Comparison of ENCODE assay signal across 8 cellular contexts in genomic region chr7:37198906-37199485, GRCh38.
DNase-seq lines count a peak whose midpoint lies in the region; ATAC-seq lines count a peak whose summit lies in the region.

No MANE protein-coding gene starts in this region.

- peak; percentile 49 for DNase-seq in CMK (ENCODE audit: low read depth)
- peak; percentile 63 to 86 for DNase-seq in HAP-1 (ENCODE audit: low spot score in 2 of 2)
- DNase-seq in NCI-H2171 (lab: John Stamatoyannopoulos, UW), result peak; percentile 72
- DNase-seq in activated CD4-positive, CD25-positive, alpha-beta regulatory T cell treated with anti-CD3 and anti-CD28 coated beads, Interleukin-2, amount 50 U/mL, for 72 hours, result peak; percentile 69
- DNase-seq in central memory CD4-positive, alpha-beta T cell, result peak; percentile 51
- peak; percentile 70 for DNase-seq in kidney tubule cell (ENCODE audit: low spot score)
- DNase-seq in stimulated activated CD4-positive, alpha-beta T cell treated with anti-CD3 and anti-CD28 coated beads, Interleukin-2, amount 100 ng/mL, for 48 hours, result peak; percentile 73 to 74

- no peaks in the 10 kb centered on the region for H3K27me3 ChIP-seq in HAP-1 (ENCODE audit: low read depth)

- in situ Hi-C loops in HAP-1 (cut with MboI; ENCODE audit: low sequenced_read_pairs), result loop anchor here (5.0 to 25.0 kb wide), 3 partner anchors 212 to 727 kb away; no protein-coding TSS in a partner anchor

- no peaks in the 10 kb centered on the region for H3K9me3 ChIP-seq in HAP-1

- H3K36me3 ChIP-seq in HAP-1 (replicated peaks), result no peaks in the 10 kb centered on the region

- no peaks in the 10 kb centered on the region for H3K4me1 ChIP-seq in HAP-1

- no peak overlapping the region for H3K4me3 ChIP-seq in HAP-1

- no peak for ATAC-seq in GM21447 (IDR thresholded peaks at IDR 0.05; ENCODE audit: unreplicated experiment)
